Comparison of ENCODE assay signal across 27 cellular contexts in genomic region chr3:156030735-156031134, GRCh38.
"Had no signal": no experiment of that assay in that cellular context is flagged by ENCODE, and none has a peak within 500 bp of the region (broad histone marks: within the 10 kb centered on the region; RNA-seq: fewer than 3 reads in every experiment).

No MANE protein-coding gene starts in this region.

- H3K9me3 Mint-ChIP-seq: mesothelial cell of epicardium; natural killer cell; nephron progenitor cell; neural progenitor cell; stimulated activated memory B cell treated with anti-CD40 and anti-IgM and Interleukin-4, amounts not matched to agents 10 μg/mL and 1 μg/mL and 100 μg/mL, for 72 hours; stimulated activated naive CD8-positive, alpha-beta T cell treated with anti-CD3 and anti-CD28 coated beads, Interleukin-15, amount 100 ng/mL, for 72 hours had no signal

- H3K27ac Mint-ChIP-seq: mesothelial cell of epicardium; naive B cell; natural killer cell; nephron progenitor cell; neural progenitor cell; stimulated activated memory B cell treated with anti-CD40 and anti-IgM and Interleukin-4, amounts not matched to agents 10 μg/mL and 1 μg/mL and 100 μg/mL, for 72 hours; type B pancreatic cell had no signal

- H3K4me1 ChIP-seq: left ventricle myocardium inferior, neural progenitor cell, parathyroid adenoma, right atrium auricular region, right lobe of liver, tibial nerve, uterus had no signal

- H3K4me3 Mint-ChIP-seq: mesothelial cell of epicardium; naive B cell; natural killer cell; nephron progenitor cell; neural progenitor cell; stimulated activated memory B cell treated with anti-CD40 and anti-IgM and Interleukin-4, amounts not matched to agents 10 μg/mL and 1 μg/mL and 100 μg/mL, for 72 hours; stimulated activated naive CD8-positive, alpha-beta T cell treated with anti-CD3 and anti-CD28 coated beads, Interleukin-15, amount 100 ng/mL, for 72 hours; type B pancreatic cell had no signal

- H3K27ac ChIP-seq: left ventricle myocardium inferior, neural progenitor cell, neutrophil, parathyroid adenoma, right atrium auricular region, right lobe of liver, tibial nerve, uterus had no signal

- H3K36me3 ChIP-seq: left ventricle myocardium inferior, neural progenitor cell, neutrophil, right atrium auricular region, right lobe of liver, tibial nerve, uterus had no signal

- H3K27me3 ChIP-seq: neural progenitor cell, neutrophil, right atrium auricular region, right lobe of liver, tibial nerve, uterus had no signal

- H3K36me3 Mint-ChIP-seq: mesothelial cell of epicardium; naive B cell; natural killer cell; neural progenitor cell; stimulated activated memory B cell treated with anti-CD40 and anti-IgM and Interleukin-4, amounts not matched to agents 10 μg/mL and 1 μg/mL and 100 μg/mL, for 72 hours; type B pancreatic cell had no signal

- H3K9ac ChIP-seq: neural progenitor cell, parathyroid adenoma had no signal

- H3K9me3 ChIP-seq: left ventricle myocardium inferior, neutrophil, right atrium auricular region, right lobe of liver, tibial nerve, uterus had no signal

- H3K4me1 Mint-ChIP-seq: mesothelial cell of epicardium; naive B cell; natural killer cell; neural progenitor cell; stimulated activated memory B cell treated with anti-CD40 and anti-IgM and Interleukin-4, amounts not matched to agents 10 μg/mL and 1 μg/mL and 100 μg/mL, for 72 hours; stimulated activated naive CD8-positive, alpha-beta T cell treated with anti-CD3 and anti-CD28 coated beads, Interleukin-15, amount 100 ng/mL, for 72 hours had no signal

- H3K27me3 Mint-ChIP-seq: stimulated activated naive CD8-positive, alpha-beta T cell treated with anti-CD3 and anti-CD28 coated beads, Interleukin-15, amount 100 ng/mL, for 72 hours had no signal

- H3K4me3 ChIP-seq: left ventricle myocardium inferior, lung, neural progenitor cell, right atrium auricular region, right lobe of liver, smooth muscle cell, tibial nerve, uterus had no signal

- ATAC-seq: natural killer cell; right lobe of liver; stimulated activated memory B cell treated with anti-CD40 and anti-IgM and Interleukin-4, amounts not matched to agents 10 μg/mL and 1 μg/mL and 100 μg/mL, for 72 hours; stimulated activated naive CD8-positive, alpha-beta T cell treated with anti-CD3 and anti-CD28 coated beads, Interleukin-15, amount 100 ng/mL, for 72 hours had no signal

- DNase-seq: hypothalamus; islet precursor cell; left ventricle myocardium inferior; mesendoderm; naive B cell; natural killer cell; nephron progenitor cell; occipital lobe; right lobe of liver; stimulated activated CD4-positive, alpha-beta T cell treated with anti-CD3 and anti-CD28 coated beads, Interleukin-1b, Interleukin-23, amount 100 ng/mL, for 48 hours; stimulated activated CD4-positive, alpha-beta T cell treated with anti-CD3 and anti-CD28 coated beads, Interleukin-2, amount 100 ng/mL, for 48 hours; stimulated activated CD4-positive, alpha-beta T cell treated with anti-CD3 and anti-CD28 coated beads, Interleukin-4, amount 100 ng/mL, for 4 hours; stimulated activated CD8-positive, alpha-beta memory T cell treated with anti-CD3 and anti-CD28 coated beads, Interleukin-4, amount 100 ng/mL, for 48 hours; stimulated activated naive CD4-positive, alpha-beta T cell treated with Interleukin-2 at 50 U/mL for 16 hours; stimulated activated naive CD8-positive, alpha-beta T cell treated with anti-CD3 and anti-CD28 coated beads, Interleukin-15, amount 100 ng/mL, for 72 hours; substantia nigra; uterus had no signal
